In the genomic region with DNA sequence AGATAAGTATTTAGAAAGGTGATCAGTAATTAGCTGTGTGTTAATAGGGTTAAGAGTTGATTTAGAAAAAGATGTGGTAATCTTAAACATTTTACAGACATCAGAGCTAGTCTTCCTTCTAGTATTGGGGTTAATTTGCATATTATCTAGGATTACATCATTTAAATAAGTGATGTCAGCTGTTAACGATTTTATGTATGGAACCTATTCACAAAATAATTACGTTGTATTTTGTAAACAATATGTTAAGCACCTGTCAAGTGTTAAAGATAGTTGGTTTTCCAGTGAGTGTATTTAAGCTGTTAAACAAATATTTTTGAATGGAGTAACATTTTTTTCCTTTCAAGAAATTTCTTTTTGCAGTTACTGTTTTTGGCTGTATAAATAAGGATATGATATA, we compare ENCODE assay signal across 9 cellular contexts. TPM values are rescaled to one million over a fixed set of nuclear protein-coding genes. Genes with fewer than 3 reads are reported as not detected.
DNase-seq lines count a peak whose midpoint lies in the region; ATAC-seq and TF ChIP-seq lines count a peak whose summit lies in the region.
"Had no signal": no experiment of that assay in that cellular context is flagged by ENCODE, and none has a peak within 500 bp of the region (broad histone marks: within the 10 kb centered on the region; RNA-seq: fewer than 3 reads in every experiment).

No MANE protein-coding gene starts in this region.

- H3K4me1 ChIP-seq in naive thymus-derived CD4-positive, alpha-beta T cell (ENCODE audit: control insufficient read depth in 2 of 2, insufficient read depth in 2 of 2, low read length in 2 of 2): peaks cover 7 to 24% of the 10 kb centered on the region in 2 donors
- H3K4me1 ChIP-seq in lower lobe of right lung: peaks cover 36% of the 10 kb centered on the region

- no peak for ATAC-seq in activated naive CD8-positive, alpha-beta T cell treated with anti-CD3 and anti-CD28 coated beads, Interleukin-2, amount 10 ng/mL, durations not matched to agents 7 days and 5 days (ENCODE audit: low read depth)
- ATAC-seq in naive thymus-derived CD4-positive, alpha-beta T cell: no peak
- ATAC-seq in lower lobe of right lung: no peak

- H3K36me3 Mint-ChIP-seq in IgD-negative memory B cell: peaks cover 1% of the 10 kb centered on the region
- H3K36me3 Mint-ChIP-seq in activated naive CD8-positive, alpha-beta T cell treated with anti-CD3 and anti-CD28 coated beads, Interleukin-2, amount 10 ng/mL, durations not matched to agents 7 days and 5 days: peaks cover 32% of the 10 kb centered on the region
- peaks cover 0 to 21% (median 19%) of the 10 kb centered on the region in 5 donors for H3K36me3 Mint-ChIP-seq in naive thymus-derived CD4-positive, alpha-beta T cell

- H3K4me3 ChIP-seq in naive thymus-derived CD4-positive, alpha-beta T cell (ENCODE audit: low read length): no peak overlapping the region
- no peak overlapping the region for H3K4me3 ChIP-seq in lower lobe of right lung

- H3K9me3 Mint-ChIP-seq in IgD-negative memory B cell: no peaks in the 10 kb centered on the region
- H3K9me3 Mint-ChIP-seq in activated naive CD8-positive, alpha-beta T cell treated with anti-CD3 and anti-CD28 coated beads, Interleukin-2, amount 10 ng/mL, durations not matched to agents 7 days and 5 days: no peaks in the 10 kb centered on the region
- H3K9me3 Mint-ChIP-seq in naive thymus-derived CD4-positive, alpha-beta T cell: no peaks in the 10 kb centered on the region

- intact Hi-C loops in naive thymus-derived CD4-positive, alpha-beta T cell (cut with micrococcal nuclease): loop anchor here (5.0 kb wide), 5 partner anchors 102 to 1467 kb away; a partner anchor contains a TSS
- intact Hi-C loops in lower lobe of right lung (cut with DNase I): no loop called here

- peaks cover 0 to 8% (median 0%) of the 10 kb centered on the region in 3 experiments for H3K36me3 ChIP-seq in naive thymus-derived CD4-positive, alpha-beta T cell (ENCODE audit: control insufficient read depth in 2 of 3, insufficient read depth in 3 of 3, low read length in 3 of 3)
- peaks cover 6% of the 10 kb centered on the region for H3K36me3 ChIP-seq in lower lobe of right lung
- H3K36me3 ChIP-seq: right atrium auricular region had no signal

- H3K27ac Mint-ChIP-seq in IgD-negative memory B cell: peak overlapping the region in 2 of 3 donors; percentile 89 to 96
- no peak overlapping the region for H3K27ac Mint-ChIP-seq in activated naive CD8-positive, alpha-beta T cell treated with anti-CD3 and anti-CD28 coated beads, Interleukin-2, amount 10 ng/mL, durations not matched to agents 7 days and 5 days
- H3K27ac Mint-ChIP-seq in naive thymus-derived CD4-positive, alpha-beta T cell: peak overlapping the region in 3 of 9 donors; percentile 14 to 98 (median 59)

- no peaks in the 10 kb centered on the region for H3K9me3 ChIP-seq in naive thymus-derived CD4-positive, alpha-beta T cell (ENCODE audit: control insufficient read depth in 2 of 3, low read length in 3 of 3)
- H3K9me3 ChIP-seq in lower lobe of right lung: no peaks in the 10 kb centered on the region
- H3K9me3 ChIP-seq: right atrium auricular region had no signal

- peak overlapping the region; percentile 41 to 100 (median 98) for H3K4me3 Mint-ChIP-seq in IgD-negative memory B cell
- peak overlapping the region; percentile 96 for H3K4me3 Mint-ChIP-seq in activated naive CD8-positive, alpha-beta T cell treated with anti-CD3 and anti-CD28 coated beads, Interleukin-2, amount 10 ng/mL, durations not matched to agents 7 days and 5 days
- peak overlapping the region; percentile 59 to 99 (median 97) for H3K4me3 Mint-ChIP-seq in naive thymus-derived CD4-positive, alpha-beta T cell

- H3K27ac ChIP-seq in naive thymus-derived CD4-positive, alpha-beta T cell (ENCODE audit: low read depth, low read length): no peak overlapping the region
- no peak overlapping the region for H3K27ac ChIP-seq in lower lobe of right lung

- peaks cover 30 to 62% (median 50%) of the 10 kb centered on the region in 3 donors for H3K4me1 Mint-ChIP-seq in IgD-negative memory B cell
- peaks cover 43% of the 10 kb centered on the region for H3K4me1 Mint-ChIP-seq in activated naive CD8-positive, alpha-beta T cell treated with anti-CD3 and anti-CD28 coated beads, Interleukin-2, amount 10 ng/mL, durations not matched to agents 7 days and 5 days
- peaks cover 44 to 76% (median 71%) of the 10 kb centered on the region in 7 donors for H3K4me1 Mint-ChIP-seq in naive thymus-derived CD4-positive, alpha-beta T cell

- H3K27me3 ChIP-seq in naive thymus-derived CD4-positive, alpha-beta T cell (ENCODE audit: control insufficient read depth in 2 of 2, insufficient read depth in 2 of 2, low read length in 2 of 2): no peaks in the 10 kb centered on the region
- no peaks in the 10 kb centered on the region for H3K27me3 ChIP-seq in lower lobe of right lung (ENCODE audit: low read depth)
- H3K27me3 ChIP-seq: right atrium auricular region had no signal

- CTCF ChIA-PET in naive thymus-derived CD4-positive, alpha-beta T cell (lab: Charles Lee): interaction anchor here (0.6 to 0.8 kb wide), 2 partner anchors 10 to 18 kb away, joined by 3 to 4 read pairs; no protein-coding TSS in a partner anchor

- DNase-seq in ELR (ENCODE audit: low read depth) (peak; percentile 27), putamen (ENCODE audit: low spot score) (no peak), lower lobe of right lung (no peak)
- no peak for DNase-seq in activated naive CD8-positive, alpha-beta T cell treated with anti-CD3 and anti-CD28 coated beads, Interleukin-2, amount 10 ng/mL, durations not matched to agents 7 days and 5 days
- no peak for DNase-seq in naive thymus-derived CD4-positive, alpha-beta T cell
- DNase-seq in stimulated activated CD4-positive, alpha-beta T cell treated with anti-CD3 and anti-CD28 coated beads, Interleukin-4, amount 100 ng/mL, for 4 hours: no peak
- DNase-seq: NK-92 treated with Interleukin-12 subunit alpha and Interleukin-12 subunit beta, amount 100 ng/mL, for 24 hours had no signal

- TF ChIP-seq CTCF in lower lobe of right lung (IDR thresholded peaks at IDR 0.05): no peak

- no peaks in the 10 kb centered on the region for H3K27me3 Mint-ChIP-seq in IgD-negative memory B cell
- H3K27me3 Mint-ChIP-seq in activated naive CD8-positive, alpha-beta T cell treated with anti-CD3 and anti-CD28 coated beads, Interleukin-2, amount 10 ng/mL, durations not matched to agents 7 days and 5 days: no peaks in the 10 kb centered on the region
- no peaks in the 10 kb centered on the region for H3K27me3 Mint-ChIP-seq in naive thymus-derived CD4-positive, alpha-beta T cell

- POLR2A ChIA-PET in activated naive CD8-positive, alpha-beta T cell treated with anti-CD3 and anti-CD28 coated beads, Interleukin-2, amount 10 ng/mL, durations not matched to agents 7 days and 5 days (lab: Charles Lee): interaction anchor here (0.9 kb wide), 1 partner anchor 49 kb away, joined by 12 read pairs; no protein-coding TSS in a partner anchor
- POLR2A ChIA-PET in naive thymus-derived CD4-positive, alpha-beta T cell (lab: Charles Lee): interaction anchor here (0.6 to 1.3 kb wide), 6 partner anchors 9 to 1467 kb away, joined by 3 to 5 read pairs (median 4); a partner anchor contains a TSS

RNA-seq across cellular contexts. Expression of a gene that starts 2.2 kb away (rescaled TPM):
- polyA plus RNA-seq in IgD-negative memory B cell: 73.7 TPM
- total RNA-seq in activated naive CD8-positive, alpha-beta T cell treated with anti-CD3 and anti-CD28 coated beads, Interleukin-2, amount 10 ng/mL, durations not matched to agents 7 days and 5 days: 100 to 1,000 TPM; 106 to 113 TPM
- 100 to 1,000 TPM in 1 of 5 experiments, 10 to 100 TPM in 4; 60.2 to 101 (median 85.1) TPM for total RNA-seq in naive thymus-derived CD4-positive, alpha-beta T cell
- polyA plus RNA-seq in naive thymus-derived CD4-positive, alpha-beta T cell: 10 to 100 TPM; 50.7 to 55.8 TPM
- total RNA-seq in lower lobe of right lung: 77.8 TPM

RNA-seq across cellular contexts. Expression of a gene that starts 56.8 kb away (rescaled TPM):
- 113 TPM for polyA plus RNA-seq in IgD-negative memory B cell
- 10 to 100 TPM; 59.0 to 65.8 TPM for total RNA-seq in activated naive CD8-positive, alpha-beta T cell treated with anti-CD3 and anti-CD28 coated beads, Interleukin-2, amount 10 ng/mL, durations not matched to agents 7 days and 5 days
- total RNA-seq in naive thymus-derived CD4-positive, alpha-beta T cell: 10 to 100 TPM; 16.4 to 83.9 (median 30.0) TPM
- polyA plus RNA-seq in naive thymus-derived CD4-positive, alpha-beta T cell: 10 to 100 TPM; 28.4 to 33.4 TPM
- 96.4 TPM for total RNA-seq in lower lobe of right lung
